10 cellular contexts compared by ENCODE assay signal in genomic region chr7:134866581-134866980, GRCh38.
DNase-seq lines count a peak whose midpoint lies in the region; ATAC-seq and TF ChIP-seq lines count a peak whose summit lies in the region.
"Had no signal": no experiment of that assay in that cellular context is flagged by ENCODE, and none has a peak within 500 bp of the region (broad histone marks: within the 10 kb centered on the region; RNA-seq: fewer than 3 reads in every experiment).

No MANE protein-coding gene starts in this region.

- POLR2A ChIA-PET in RWPE1 (lab: Yijun Ruan, JAX; ENCODE audit: low non-redundant PET): no interaction called here

- H3K27ac Mint-ChIP-seq in endothelial cell (ENCODE audit: unreplicated experiment): peak overlapping the region; percentile 97
- H3K27ac Mint-ChIP-seq in effector memory CD8-positive, alpha-beta T cell: no peak overlapping the region

- H3K9me3 Mint-ChIP-seq in endothelial cell (ENCODE audit: unreplicated experiment): no peaks in the 10 kb centered on the region
- no peaks in the 10 kb centered on the region for H3K9me3 Mint-ChIP-seq in effector memory CD8-positive, alpha-beta T cell

- H3K4me1 Mint-ChIP-seq in endothelial cell (ENCODE audit: unreplicated experiment): peaks cover 67% of the 10 kb centered on the region
- H3K4me1 Mint-ChIP-seq in effector memory CD8-positive, alpha-beta T cell (ENCODE audit: low read depth in 2 of 2): peaks cover 7 to 9% of the 10 kb centered on the region in 2 donors

- no peak for TF ChIP-seq CTCF in endothelial cell (IDR thresholded peaks at IDR 0.05; ENCODE audit: unreplicated experiment)
- TF ChIP-seq CTCF in RWPE1 (conservative IDR thresholded peaks at IDR 0.05; ENCODE audit: low read depth): no peak

- H3K27me3 ChIP-seq in subcutaneous abdominal adipose tissue (ENCODE audit: control insufficient read depth in 5 of 5, insufficient read depth in 4 of 5, low read length in 5 of 5): no peaks in the 10 kb centered on the region
- H3K27me3 ChIP-seq: adrenal gland had no signal

- H3K4me3 Mint-ChIP-seq in endothelial cell (ENCODE audit: unreplicated experiment): peak overlapping the region; percentile 88
- no peak overlapping the region for H3K4me3 Mint-ChIP-seq in effector memory CD8-positive, alpha-beta T cell

- H3K27ac ChIP-seq in mesodermal cell (ENCODE audit: low read depth, low read length, severe bottlenecking) (peak overlapping the region; percentile 82), subcutaneous abdominal adipose tissue (ENCODE audit: low read depth, low read length) (peak overlapping the region; percentile 13), RWPE1 (no peak overlapping the region)

- peaks cover 27% of the 10 kb centered on the region for H3K36me3 Mint-ChIP-seq in endothelial cell (ENCODE audit: low read depth, unreplicated experiment)
- no peaks in the 10 kb centered on the region for H3K36me3 Mint-ChIP-seq in effector memory CD8-positive, alpha-beta T cell (ENCODE audit: insufficient read depth)

- DNase-seq in LHCN-M2 (ENCODE audit: low read depth): peak; percentile 36
- peak; percentile 10 for DNase-seq in endothelial cell (ENCODE audit: low spot score)
- no peak for DNase-seq in iPS-NIHi7 (ENCODE audit: extremely low spot score)
- no peak for DNase-seq in effector memory CD8-positive, alpha-beta T cell
- no peak for DNase-seq in activated CD8-positive, alpha-beta memory T cell treated with anti-CD3 and anti-CD28 coated beads, Interleukin-2, amount 50 U/mL, for 4 hours
- DNase-seq in RWPE1 (ENCODE audit: low spot score): no peak
- DNase-seq: adrenal gland, left colon had no signal

- WGBS in mesodermal cell (ENCODE audit: insufficient coverage in 2 of 2), 2 experiments: 65 to 74% methylated on average over 5 to 6 of the region's 7 CpGs

- H3K9ac ChIP-seq in subcutaneous abdominal adipose tissue (ENCODE audit: low read length in 5 of 5): no peak overlapping the region

- peaks cover 2% of the 10 kb centered on the region for H3K27me3 Mint-ChIP-seq in endothelial cell (ENCODE audit: unreplicated experiment)
- peaks cover 0 to 8% of the 10 kb centered on the region in 2 donors for H3K27me3 Mint-ChIP-seq in effector memory CD8-positive, alpha-beta T cell

- H3K9me3 ChIP-seq in mesodermal cell (ENCODE audit: control insufficient read depth, low read length) (no peaks in the 10 kb centered on the region), subcutaneous abdominal adipose tissue (ENCODE audit: control insufficient read depth in 5 of 5, low read length in 5 of 5) (no peaks in the 10 kb centered on the region)
- H3K9me3 ChIP-seq: adrenal gland had no signal

- CTCF ChIA-PET in RWPE1 (lab: Yijun Ruan, JAX): interaction anchor here (0.7 kb wide), 1 partner anchor 74 kb away, joined by 5 read pairs; no protein-coding TSS in a partner anchor

- H3K4me1 ChIP-seq in mesodermal cell (ENCODE audit: control insufficient read depth, insufficient read depth, low read length, poor library complexity, severe bottlenecking): peaks cover 49% of the 10 kb centered on the region
- H3K4me1 ChIP-seq in subcutaneous abdominal adipose tissue (ENCODE audit: control insufficient read depth in 5 of 5, insufficient read depth in 5 of 5, low read length in 5 of 5): peaks cover 2 to 19% (median 9%) of the 10 kb centered on the region in 5 donors

- no peak for ATAC-seq in effector memory CD8-positive, alpha-beta T cell (replicated peaks)
- ATAC-seq: left colon had no signal

- peak overlapping the region; percentile 9 for H3K4me3 ChIP-seq in mesodermal cell (ENCODE audit: extremely low read depth, insufficient read depth, low read length, poor library complexity, severe bottlenecking)
- H3K4me3 ChIP-seq in subcutaneous abdominal adipose tissue (ENCODE audit: low read depth in 1 of 5, low read length in 5 of 5): no peak overlapping the region
- H3K4me3 ChIP-seq: adrenal gland had no signal

- H3K36me3 ChIP-seq in mesodermal cell (ENCODE audit: control insufficient read depth, insufficient read depth, low read length): peaks cover 70% of the 10 kb centered on the region
- peaks cover 0 to 10% (median 5%) of the 10 kb centered on the region in 5 donors for H3K36me3 ChIP-seq in subcutaneous abdominal adipose tissue (ENCODE audit: control insufficient read depth in 5 of 5, insufficient read depth in 5 of 5, low read length in 5 of 5)
- H3K36me3 ChIP-seq: adrenal gland had no signal

Comparison
In these comparisons a context has a peak if more than half of its experiments do, and no peak if none do; other contexts are left out.
1. DNase-seq: peak in LHCN-M2 (single experiment) and endothelial cell (single experiment); none in iPS-NIHi7 (single experiment), effector memory CD8-positive, alpha-beta T cell (0 of 3), activated CD8-positive, alpha-beta memory T cell treated with anti-CD3 and anti-CD28 coated beads, Interleukin-2, amount 50 U/mL, for 4 hours (single experiment) and RWPE1 (single experiment).